ENCODE assay signal across 8 cellular contexts in genomic region chr18:76821356-76821874, GRCh38. TPM values are rescaled to one million over a fixed set of nuclear protein-coding genes. Genes with fewer than 3 reads are reported as not detected.
A peak's percentile ranks its signal among the peaks of the same experiment; 100 is the strongest.
DNase-seq lines count a peak whose midpoint lies in the region; ATAC-seq and TF ChIP-seq lines count a peak whose summit lies in the region.

No MANE protein-coding gene starts in this region.

- H3K27ac ChIP-seq in RWPE1 = peak overlapping the region; percentile 93

- peak overlapping the region; percentile 90 for H3K4me3 Mint-ChIP-seq in endothelial cell (ENCODE audit: unreplicated experiment)
- H3K4me3 Mint-ChIP-seq in osteocyte (ENCODE audit: unreplicated experiment) = peak overlapping the region; percentile 88

- ATAC-seq in GM18873 (IDR thresholded peaks at IDR 0.05; ENCODE audit: low FRiP score, unreplicated experiment) = no peak

- POLR2A ChIA-PET in RWPE1 (lab: Yijun Ruan, JAX; ENCODE audit: low non-redundant PET) (interaction anchor here (0.6 to 0.7 kb wide), 2 partner anchors 13 to 293 kb away, joined by 5 to 8 read pairs; no protein-coding TSS in a partner anchor), GM10248 (lab: Yijun Ruan, JAX) (no interaction called here)

- H3K27me3 Mint-ChIP-seq in endothelial cell (ENCODE audit: unreplicated experiment) (peaks cover 18% of the 10 kb centered on the region), osteocyte (ENCODE audit: unreplicated experiment) (no peaks in the 10 kb centered on the region)

- H3K9me3 Mint-ChIP-seq in endothelial cell (ENCODE audit: unreplicated experiment) (no peaks in the 10 kb centered on the region), osteocyte (ENCODE audit: unreplicated experiment) (no peaks in the 10 kb centered on the region)

- peaks cover 7% of the 10 kb centered on the region for H3K36me3 Mint-ChIP-seq in endothelial cell (ENCODE audit: low read depth, unreplicated experiment)
- peaks cover 1% of the 10 kb centered on the region for H3K36me3 Mint-ChIP-seq in osteocyte (ENCODE audit: unreplicated experiment)

- peak; percentile 8 for DNase-seq in stimulated activated CD4-positive, alpha-beta T cell treated with anti-CD3 and anti-CD28 coated beads, Interleukin-1b, Interleukin-23, amount 100 ng/mL, for 48 hours
- no peak for DNase-seq in stimulated activated CD4-positive, alpha-beta T cell treated with anti-CD3 and anti-CD28 coated beads, Interleukin-12 subunit alpha, Interleukin-12 subunit beta, amount 100 ng/mL, for 4 hours
- DNase-seq in RWPE1 (ENCODE audit: low spot score) (no peak), endothelial cell (ENCODE audit: low spot score) (no peak), osteocyte (ENCODE audit: extremely low spot score, unreplicated experiment) (peak; percentile 34), NCI-H524 treated with DMSO at 0.1 percent for 48 hours (lab: John Stamatoyannopoulos, UW) (no peak), GM10248 (ENCODE audit: extremely low spot score) (no peak)

- CTCF ChIA-PET in RWPE1 (lab: Yijun Ruan, JAX) = no interaction called here
- CTCF ChIA-PET in GM10248 (lab: Yijun Ruan, JAX) = interaction anchor here (0.9 to 12.5 kb wide), 4 partner anchors 8 to 163 kb away, joined by 3 to 179 read pairs (median 4); no protein-coding TSS in a partner anchor

- no peak for TF ChIP-seq CTCF in RWPE1 (conservative IDR thresholded peaks at IDR 0.05; ENCODE audit: low read depth)
- no peak for TF ChIP-seq CTCF in endothelial cell (IDR thresholded peaks at IDR 0.05; ENCODE audit: unreplicated experiment)
- no peak for TF ChIP-seq CTCF in osteocyte (IDR thresholded peaks at IDR 0.05)
- no peak for TF ChIP-seq CTCF in GM10248 (IDR thresholded peaks at IDR 0.05; ENCODE audit: control extremely low read depth, extremely low read depth, low read depth, missing control alignments)

- peak overlapping the region; percentile 64 for H3K27ac Mint-ChIP-seq in endothelial cell (ENCODE audit: unreplicated experiment)
- peak overlapping the region; percentile 89 for H3K27ac Mint-ChIP-seq in osteocyte (ENCODE audit: unreplicated experiment)

- H3K4me1 Mint-ChIP-seq in endothelial cell (ENCODE audit: unreplicated experiment) (peaks cover 13% of the 10 kb centered on the region), osteocyte (ENCODE audit: unreplicated experiment) (peaks cover 42% of the 10 kb centered on the region)

RNA-seq across cellular contexts. Expression of gene ZNF236, which starts 0.9 kb away (rescaled TPM):
- 19.4 TPM for total RNA-seq in endothelial cell (ENCODE audit: unreplicated experiment)
- total RNA-seq in osteocyte = 18.1 and 20.4 TPM in 2 replicates

Comparison
In these comparisons a context has a peak if more than half of its experiments do, and no peak if none do; other contexts are left out.
1. DNase-seq: peak in stimulated activated CD4-positive, alpha-beta T cell treated with anti-CD3 and anti-CD28 coated beads, Interleukin-1b, Interleukin-23, amount 100 ng/mL, for 48 hours (single experiment) and osteocyte (single experiment); none in stimulated activated CD4-positive, alpha-beta T cell treated with anti-CD3 and anti-CD28 coated beads, Interleukin-12 subunit alpha, Interleukin-12 subunit beta, amount 100 ng/mL, for 4 hours (single experiment), RWPE1 (single experiment), endothelial cell (single experiment), NCI-H524 treated with DMSO at 0.1 percent for 48 hours (single experiment) and GM10248 (single experiment).